In the genomic region with DNA sequence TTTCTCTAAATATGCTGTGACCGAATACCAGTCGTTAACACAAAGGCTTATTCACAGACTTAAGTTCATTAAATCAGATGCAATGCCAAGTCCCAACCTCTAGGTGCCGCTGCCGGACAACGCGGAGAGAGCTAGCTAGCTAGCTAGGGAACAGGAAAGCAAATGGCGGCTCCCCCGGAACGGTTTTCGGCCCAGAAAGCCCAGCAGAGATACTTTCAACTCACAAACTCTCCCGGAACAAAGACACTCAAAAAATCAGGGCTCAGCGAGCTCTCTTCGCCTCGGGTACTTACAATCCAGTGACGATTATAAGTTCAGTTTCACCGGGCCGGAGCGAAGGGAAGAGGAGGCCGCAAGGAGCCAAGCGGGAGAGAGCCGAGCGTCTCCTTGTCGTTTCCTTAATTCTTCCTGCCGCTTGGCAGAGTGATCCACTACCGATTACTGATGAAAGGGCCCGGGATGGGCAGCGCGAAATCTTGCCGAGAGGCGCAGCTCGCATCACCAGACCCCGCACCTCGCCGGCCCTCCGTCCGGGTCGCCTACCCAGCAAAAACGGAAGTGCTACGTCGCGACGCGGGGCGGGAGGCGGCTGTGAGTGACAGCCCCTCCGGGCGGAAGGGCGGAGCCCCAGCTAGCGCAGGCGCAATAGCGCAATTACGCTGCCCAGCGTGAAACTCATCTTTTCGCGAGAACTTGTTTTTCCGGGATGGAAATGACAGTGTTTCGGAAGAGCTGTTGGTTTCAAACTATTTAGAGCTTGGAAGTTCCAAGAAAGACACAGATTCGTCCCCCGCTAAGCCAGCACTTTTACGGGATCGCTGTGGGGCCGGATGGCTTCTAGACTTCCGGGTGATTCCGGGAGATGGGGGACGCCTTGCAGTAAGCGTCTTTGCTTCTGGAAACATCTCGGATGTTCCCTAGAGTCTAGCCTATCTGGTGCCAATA, we compare ENCODE assay signal across 8 cellular contexts. TPM values are rescaled to one million over a fixed set of nuclear protein-coding genes. Genes with fewer than 3 reads are reported as not detected.
DNase-seq lines count a peak whose midpoint lies in the region; ATAC-seq and TF ChIP-seq lines count a peak whose summit lies in the region.

A gene with protein sequence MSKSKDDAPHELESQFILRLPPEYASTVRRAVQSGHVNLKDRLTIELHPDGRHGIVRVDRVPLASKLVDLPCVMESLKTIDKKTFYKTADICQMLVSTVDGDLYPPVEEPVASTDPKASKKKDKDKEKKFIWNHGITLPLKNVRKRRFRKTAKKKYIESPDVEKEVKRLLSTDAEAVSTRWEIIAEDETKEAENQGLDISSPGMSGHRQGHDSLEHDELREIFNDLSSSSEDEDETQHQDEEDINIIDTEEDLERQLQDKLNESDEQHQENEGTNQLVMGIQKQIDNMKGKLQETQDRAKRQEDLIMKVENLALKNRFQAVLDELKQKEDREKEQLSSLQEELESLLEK (minus strand): TSS at position 560 of the 945 bp plus-strand sequence. CDS start 740 bp downstream, outside the sequence.

- ATAC-seq in GM21737 (IDR thresholded peaks at IDR 0.05; ENCODE audit: unreplicated experiment): peak; percentile 98

- DNase-seq in Peyer's patch (peak; percentile 86 to 95 (median 93)), esophagus squamous epithelium (lab: John Stamatoyannopoulos, UW) (peak; percentile 63), myocyte (ENCODE audit: low read depth) (peak; percentile 96)
- peak; percentile 91 to 95 for DNase-seq in activated T-cell treated with anti-CD3 and anti-CD28 coated beads, Interleukin-2, amount 50 U/mL, for 48 hours
- peak; percentile 77 to 82 for DNase-seq in stimulated activated CD8-positive, alpha-beta memory T cell treated with anti-CD3 and anti-CD28 coated beads, Interleukin-7, amount 100 ng/mL, for 48 hours (ENCODE audit: extremely low read depth in 1 of 2, low read depth in 1 of 2)

- H3K79me2 ChIP-seq in DOHH2 (ENCODE audit: control insufficient read depth, low read length): peaks cover 50% of the 10 kb centered on the region

- H3K4me1 ChIP-seq in DOHH2 (ENCODE audit: control insufficient read depth, low read length) (peaks cover 26% of the 10 kb centered on the region), Peyer's patch (peaks cover 0 to 4% (median 0%) of the 10 kb centered on the region in 4 donors), esophagus squamous epithelium (peaks cover 0 to 13% (median 4%) of the 10 kb centered on the region in 3 donors)

- H3K36me3 ChIP-seq in DOHH2 (ENCODE audit: control insufficient read depth, low read length) (peaks cover 45% of the 10 kb centered on the region), KOPT-K1 (ENCODE audit: insufficient read depth, low read length) (peaks cover 43% of the 10 kb centered on the region), Peyer's patch (peaks cover 0 to 39% (median 0%) of the 10 kb centered on the region in 3 donors), esophagus squamous epithelium (peaks cover 5 to 44% (median 10%) of the 10 kb centered on the region in 3 donors)

- H3K27ac ChIP-seq in DOHH2 (ENCODE audit: low read depth, low read length) (peak within 1 kb of the TSS; percentile 79), KOPT-K1 (ENCODE audit: low read depth, low read length, poor library complexity, severe bottlenecking) (peak within 1 kb of the TSS; percentile 89), Peyer's patch (peak within 1 kb of the TSS; percentile 84 to 94 (median 88)), esophagus squamous epithelium (peak within 1 kb of the TSS; percentile 86 to 97 (median 95))

- no peaks in the 10 kb centered on the region for H4K20me1 ChIP-seq in DOHH2 (ENCODE audit: control insufficient read depth, insufficient read depth, low read depth, low read length)

- H3K4me2 ChIP-seq in DOHH2 (ENCODE audit: low read length): peak within 1 kb of the TSS; percentile 66

- no peaks in the 10 kb centered on the region for H3F3A ChIP-seq in DOHH2 (ENCODE audit: control insufficient read depth, insufficient read depth)

- WGBS in esophagus squamous epithelium, 2 donors: 3 to 4% methylated on average over 32 to 41 of the region's 67 CpGs

- TF ChIP-seq CTCF in DOHH2 (IDR thresholded peaks at IDR 0.05; ENCODE audit: low read depth, low read length, poor library complexity, severe bottlenecking): peak; percentile 87
- TF ChIP-seq CTCF in Peyer's patch (IDR thresholded peaks at IDR 0.05): peak; percentile 72 to 85 (median 78)
- TF ChIP-seq CTCF in esophagus squamous epithelium (IDR thresholded peaks at IDR 0.05): peak; percentile 73 to 88 (median 80)

- no peaks in the 10 kb centered on the region for H3K9me2 ChIP-seq in DOHH2 (replicated peaks; ENCODE audit: control insufficient read depth, low read length)

- TF ChIP-seq POLR2A in Peyer's patch (IDR thresholded peaks at IDR 0.05): peak; percentile 87
- peak in 3 of 4 donors; percentile 79 to 95 (median 85) for TF ChIP-seq POLR2A in esophagus squamous epithelium (IDR thresholded peaks at IDR 0.05)

- intact Hi-C loops in esophagus squamous epithelium (cut with DNase I): no loop called here

- H3K9me3 ChIP-seq in DOHH2 (ENCODE audit: control insufficient read depth, insufficient read depth, low read length) (peaks cover 39% of the 10 kb centered on the region), KOPT-K1 (ENCODE audit: insufficient read depth, low read length, poor library complexity, severe bottlenecking) (peaks cover 67% of the 10 kb centered on the region), Peyer's patch (peaks cover 0 to 50% (median 25%) of the 10 kb centered on the region in 4 donors), esophagus squamous epithelium (peaks cover 19 to 86% (median 53%) of the 10 kb centered on the region in 3 donors)

- no peaks in the 10 kb centered on the region for H3K27me3 ChIP-seq in DOHH2 (ENCODE audit: control insufficient read depth, low read length)
- no peaks in the 10 kb centered on the region for H3K27me3 ChIP-seq in Peyer's patch
- H3K27me3 ChIP-seq in esophagus squamous epithelium: no peaks in the 10 kb centered on the region

- H3K4me3 ChIP-seq in DOHH2 (ENCODE audit: low read length): peak within 1 kb of the TSS; percentile 82
- H3K4me3 ChIP-seq in Peyer's patch: peak within 1 kb of the TSS; percentile 60 to 71 (median 66)
- H3K4me3 ChIP-seq in esophagus squamous epithelium: peak within 1 kb of the TSS; percentile 55 to 82 (median 76)

RNA-seq across cellular contexts. Expression of the gene that starts here (rescaled TPM):
- 10 to 100 TPM; 42.2 to 80.0 (median 47.5) TPM for total RNA-seq in Peyer's patch
- 10 to 100 TPM; 29.8 to 42.3 (median 35.6) TPM for total RNA-seq in esophagus squamous epithelium
- 97.0 and 116 TPM in 2 replicates for total RNA-seq in myocyte
- polyA plus RNA-seq in myocyte (2012): 77.4 TPM

Comparison
In these comparisons a context has a peak if more than half of its experiments do, and no peak if none do; other contexts are left out.
1. Peak in every context shown above with its lines: DNase-seq, ATAC-seq, H3K4me3 ChIP-seq and H3K27ac ChIP-seq.